Comparison of ENCODE assay signal across 12 cellular contexts in the genomic region with DNA sequence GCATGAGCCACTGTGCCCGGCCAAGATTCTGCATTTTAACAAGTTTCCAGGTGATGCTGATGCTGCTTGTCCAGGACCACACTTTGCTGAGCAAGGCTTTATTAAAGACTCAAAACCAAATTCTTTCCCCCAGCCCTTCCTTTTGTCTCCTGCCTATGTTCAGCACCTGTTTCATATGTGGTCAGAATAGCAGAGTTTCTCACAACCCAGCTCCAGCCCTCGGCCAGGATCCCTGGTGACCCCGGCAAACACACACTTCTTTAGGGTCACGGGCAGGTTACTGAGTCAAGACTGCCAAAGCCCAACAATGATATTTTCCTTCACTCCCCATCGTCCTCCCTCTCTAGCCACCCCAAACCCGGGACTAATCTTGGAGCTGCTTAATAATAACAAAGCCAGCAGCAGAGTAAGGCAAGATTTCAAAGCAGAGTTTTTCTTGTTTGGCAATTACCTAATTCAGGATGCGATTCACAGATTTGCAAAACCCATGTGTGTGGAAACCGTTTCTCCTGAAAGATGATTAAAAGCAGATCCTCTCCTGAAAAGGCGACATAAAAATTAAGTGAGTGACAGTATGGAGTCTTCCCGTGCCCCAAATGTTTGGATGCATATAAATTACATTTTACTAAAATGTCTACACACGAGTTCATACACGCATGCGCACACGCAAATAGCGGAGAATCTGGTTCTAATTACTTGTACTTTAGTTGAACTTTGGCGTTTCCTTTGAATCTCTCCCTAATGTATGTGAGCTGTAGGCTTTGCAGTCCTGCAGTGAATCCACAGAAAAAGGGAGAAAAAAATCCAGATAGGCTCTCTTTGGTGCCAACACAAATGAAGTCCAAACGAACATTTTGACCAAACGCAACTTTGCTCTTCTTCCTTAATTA. TPM values are rescaled to one million over a fixed set of nuclear protein-coding genes. Genes with fewer than 3 reads are reported as not detected.
DNase-seq lines count a peak whose midpoint lies in the region; ATAC-seq and TF ChIP-seq lines count a peak whose summit lies in the region.
"Had no signal": no experiment of that assay in that cellular context is flagged by ENCODE, and none has a peak within 500 bp of the region (broad histone marks: within the 10 kb centered on the region; RNA-seq: fewer than 3 reads in every experiment).

No MANE protein-coding gene starts in this region.

- no peak overlapping the region for H3K27ac Mint-ChIP-seq in immature natural killer cell
- H3K27ac Mint-ChIP-seq: T-helper 1 cell treated with Interleukin-12 subunit alpha and Interleukin-12 subunit beta and Interleukin-4 antibody, amounts not matched to agents 30 μg/mL and 1 μg/mL, for 36 hours had no signal

- H3K4me3 Mint-ChIP-seq in immature natural killer cell, result no peak overlapping the region
- H3K4me3 Mint-ChIP-seq: T-helper 1 cell treated with Interleukin-12 subunit alpha and Interleukin-12 subunit beta and Interleukin-4 antibody, amounts not matched to agents 30 μg/mL and 1 μg/mL, for 36 hours had no signal

- TF ChIP-seq CTCF in left ventricle myocardium inferior (IDR thresholded peaks at IDR 0.05; ENCODE audit: borderline replicate concordance) (no peak), choroid plexus epithelial cell (conservative IDR thresholded peaks at IDR 0.05; ENCODE audit: low read depth, low read length) (no peak), GM20000 (IDR thresholded peaks at IDR 0.05; ENCODE audit: extremely low read depth, missing control alignments) (no peak)

- H3K27me3 ChIP-seq in left ventricle myocardium inferior (ENCODE audit: low read depth), result no peaks in the 10 kb centered on the region

- DNase-seq in left ventricle myocardium inferior (no peak), Right ventricle myocardium inferior (ENCODE audit: missing footprints) (no peak), choroid plexus epithelial cell (ENCODE audit: low read depth) (peak; percentile 78), GM20000 (ENCODE audit: low spot score) (no peak), NCI-H1417 (lab: John Stamatoyannopoulos, UW) (no peak), immature natural killer cell (no peak)
- DNase-seq in stimulated activated naive CD4-positive, alpha-beta T cell treated with Interleukin-2 at 50 U/mL for 16 hours (lab: John Stamatoyannopoulos, UW), result no peak
- DNase-seq: activated CD8-positive, alpha-beta memory T cell treated with anti-CD3 and anti-CD28 coated beads, Interleukin-2, amount 50 U/mL, for 48 hours; AML-193; NCI-H748 treated with DMSO at 0.1 percent for 48 hours had no signal

- H3K9me3 ChIP-seq in left ventricle myocardium inferior (replicated peaks) (no peaks in the 10 kb centered on the region), mesodermal cell (ENCODE audit: control insufficient read depth, low read length) (no peaks in the 10 kb centered on the region)

- peaks cover 0 to 3% of the 10 kb centered on the region in 2 donors for H3K4me1 Mint-ChIP-seq in immature natural killer cell

- H3K27me3 Mint-ChIP-seq in immature natural killer cell (ENCODE audit: low read depth in 3 of 3), result peaks cover 0 to 4% (median 1%) of the 10 kb centered on the region in 3 donors

- peaks cover 0 to 4% (median 0%) of the 10 kb centered on the region in 3 donors for H3K36me3 Mint-ChIP-seq in immature natural killer cell

- no peaks in the 10 kb centered on the region for H3K36me3 ChIP-seq in left ventricle myocardium inferior
- no peaks in the 10 kb centered on the region for H3K36me3 ChIP-seq in mesodermal cell (ENCODE audit: control insufficient read depth, insufficient read depth, low read length)

- WGBS in mesodermal cell (ENCODE audit: insufficient coverage in 2 of 2), 2 experiments, result 76 to 85% methylated on average over 11 to 14 of the region's 18 CpGs

- H3K27ac ChIP-seq in left ventricle myocardium inferior (replicated peaks) (peak overlapping the region; percentile 80), mesodermal cell (ENCODE audit: low read depth, low read length, severe bottlenecking) (peak overlapping the region; percentile 91)

- no peak for ATAC-seq in Right ventricle myocardium inferior

- H3K4me3 ChIP-seq in left ventricle myocardium inferior, result peak overlapping the region; percentile 43
- H3K4me3 ChIP-seq in choroid plexus epithelial cell (ENCODE audit: low read depth, low read length), result peak overlapping the region; percentile 15
- H3K4me3 ChIP-seq in mesodermal cell (ENCODE audit: extremely low read depth, insufficient read depth, low read length, poor library complexity, severe bottlenecking), result no peak overlapping the region

- H3K4me1 ChIP-seq in left ventricle myocardium inferior (peaks cover 99% of the 10 kb centered on the region), mesodermal cell (ENCODE audit: control insufficient read depth, insufficient read depth, low read length, poor library complexity, severe bottlenecking) (peaks cover 49% of the 10 kb centered on the region)

- intact Hi-C loops in left ventricle myocardium inferior (cut with micrococcal nuclease) (no loop called here), Right ventricle myocardium inferior (cut with DNase I) (no loop called here)

- H3K9me3 Mint-ChIP-seq in immature natural killer cell, result no peaks in the 10 kb centered on the region
- H3K9me3 Mint-ChIP-seq: T-helper 1 cell treated with Interleukin-12 subunit alpha and Interleukin-12 subunit beta and Interleukin-4 antibody, amounts not matched to agents 30 μg/mL and 1 μg/mL, for 36 hours had no signal

RNA-seq across cellular contexts. Expression of gene RARB, which starts 25.7 kb away (rescaled TPM):
- 15.6 TPM for total RNA-seq in left ventricle myocardium inferior
- 17.5 TPM for total RNA-seq in Right ventricle myocardium inferior
- polyA plus RNA-seq in mesodermal cell (2013, experiment 1 of 2), result 10.4 TPM
- 9.4 TPM for polyA plus RNA-seq in mesodermal cell (2013, experiment 2 of 2)
- polyA plus RNA-seq in immature natural killer cell, result under 1 TPM in 2 of 3 donors, not detected in 1; 0.19 to 0.61 TPM
